Comparison of ENCODE assay signal across 6 cellular contexts in the genomic region with DNA sequence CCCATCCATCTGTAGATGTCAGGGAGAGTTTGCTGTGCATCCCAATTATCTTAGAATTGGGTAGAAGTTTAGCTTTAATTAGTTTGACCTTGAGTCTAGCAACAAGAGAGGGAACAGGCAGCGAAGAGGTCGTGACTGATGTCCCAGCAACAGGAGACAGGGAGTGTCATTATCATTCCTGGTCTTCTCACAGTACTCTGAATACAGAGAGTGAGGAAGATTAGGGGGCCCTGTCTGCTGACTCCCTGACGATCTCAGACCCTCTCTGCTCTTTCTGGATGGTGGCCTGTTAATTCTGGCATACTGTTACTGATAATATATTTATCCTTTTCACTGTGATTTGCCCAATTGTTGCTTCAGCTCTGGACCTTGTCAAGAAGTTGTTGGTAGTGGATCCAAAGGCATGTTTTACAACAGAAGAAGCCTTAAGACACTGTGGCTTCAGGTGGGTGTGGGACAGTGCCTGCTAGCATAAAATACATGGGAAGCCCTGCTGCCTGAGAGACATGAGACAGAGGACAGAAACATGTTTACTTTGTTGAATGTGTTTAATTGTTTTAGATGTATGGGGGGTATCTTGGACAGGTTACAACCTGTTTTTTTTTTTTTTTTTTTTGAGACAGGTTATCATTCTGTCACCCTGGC.
DNase-seq lines count a peak whose midpoint lies in the region; ATAC-seq and TF ChIP-seq lines count a peak whose summit lies in the region.
"Not testable (repeated sequence)": the region's sequence is repeated elsewhere in the genome, so short reads cannot be mapped to it uniquely, and the experiment has no call there.

No MANE protein-coding gene starts in this region.

- H3K27ac ChIP-seq in esophagus muscularis mucosa (replicated peaks in 1 of 4), result not testable (repeated sequence)

- H3K27me3 Mint-ChIP-seq in chondrocyte (ENCODE audit: low read depth); type B pancreatic cell: not testable (repeated sequence)

- TF ChIP-seq EP300 in esophagus muscularis mucosa (IDR thresholded peaks at IDR 0.05), result not testable (repeated sequence)

- TF ChIP-seq CTCF in chondrocyte (IDR thresholded peaks at IDR 0.05); esophagus muscularis mucosa (IDR thresholded peaks at IDR 0.05); type B pancreatic cell (conservative IDR thresholded peaks at IDR 0.05): not testable (repeated sequence)

- peak; percentile 38 for DNase-seq in activated CD8-positive, alpha-beta memory T cell treated with anti-CD3 and anti-CD28 coated beads for 24 hours
- DNase-seq in chondrocyte (ENCODE audit: low spot score) (peak; percentile 75), esophagus muscularis mucosa (ENCODE audit: extremely low spot score) (peak; percentile 39), left lobe of liver (ENCODE audit: low spot score) (peak; percentile 34), posterior vena cava (ENCODE audit: low spot score) (peak; percentile 57), type B pancreatic cell (ENCODE audit: extremely low spot score, unreplicated experiment) (peak; percentile 66)

- ATAC-seq in left lobe of liver, result not testable (repeated sequence)

- 55% methylated on average over 3 of the region's 3 CpGs for WGBS in esophagus muscularis mucosa

- H3K27ac Mint-ChIP-seq in chondrocyte (ENCODE audit: unreplicated experiment); type B pancreatic cell: not testable (repeated sequence)

- H3K9me3 ChIP-seq in esophagus muscularis mucosa, result peaks cover 0 to 17% (median 2%) of the 10 kb centered on the region in 4 donors

- not testable (repeated sequence) for H3K4me3 ChIP-seq in esophagus muscularis mucosa

- H3K36me3 Mint-ChIP-seq in chondrocyte (ENCODE audit: low read depth); type B pancreatic cell: not testable (repeated sequence)

- H3K9me3 Mint-ChIP-seq in chondrocyte (ENCODE audit: low read depth); type B pancreatic cell: not testable (repeated sequence)

- intact Hi-C loops in esophagus muscularis mucosa (cut with DNase I); posterior vena cava (cut with DNase I): not testable (repeated sequence)

- H3K4me1 ChIP-seq in esophagus muscularis mucosa, result not testable (repeated sequence)

- H3K4me3 Mint-ChIP-seq in chondrocyte (ENCODE audit: unreplicated experiment); type B pancreatic cell: not testable (repeated sequence)

- not testable (repeated sequence) for H3K4me1 Mint-ChIP-seq in chondrocyte (ENCODE audit: low read depth); type B pancreatic cell (ENCODE audit: unreplicated experiment)

- TF ChIP-seq POLR2A in esophagus muscularis mucosa (IDR thresholded peaks at IDR 0.05; ENCODE audit: low read depth), result not testable (repeated sequence)

- peaks cover 0 to 16% (median 2%) of the 10 kb centered on the region in 4 donors for H3K27me3 ChIP-seq in esophagus muscularis mucosa

- H3K36me3 ChIP-seq in esophagus muscularis mucosa, result not testable (repeated sequence)
